Comparison of ENCODE assay signal across 16 cellular contexts in genomic region chr6:36560822-36561221, GRCh38. TPM values are rescaled to one million over a fixed set of nuclear protein-coding genes. Genes with fewer than 3 reads are reported as not detected.
DNase-seq lines count a peak whose midpoint lies in the region; ATAC-seq, FAIRE-seq and TF ChIP-seq lines count a peak whose summit lies in the region.
"Had no signal": no experiment of that assay in that cellular context is flagged by ENCODE, and none has a peak within 500 bp of the region (broad histone marks: within the 10 kb centered on the region; RNA-seq: fewer than 3 reads in every experiment).

No MANE protein-coding gene starts in this region.

- no peak for TF ChIP-seq RAD21 in HepG2 (CRISPR knock-in tag; IDR thresholded peaks at IDR 0.05)

- H3K36me3 ChIP-seq in HepG2 (replicated peaks in 1 of 2; ENCODE audit: control insufficient read depth in 1 of 2, insufficient read depth in 2 of 2, low read length in 2 of 2) (no peaks in the 10 kb centered on the region), right lobe of liver (no peaks in the 10 kb centered on the region)

- 70% methylated on average over 4 of the region's 4 CpGs for WGBS in HepG2 (ENCODE audit: low lambda C conversion rate)
- whole genome bisulfite sequencing in right lobe of liver (ENCODE audit: insufficient coverage, low coverage, low lambda C conversion rate, missing lambda C conversion rate), result 92% methylated on average over 4 of the region's 4 CpGs

- H3K4me1 Mint-ChIP-seq in dendritic cell treated with granulocyte-macrophage colony-stimulating factor and Interleukin-4, amounts not matched to agents 40 ng/mL and 50 ng/mL, for 4 days (ENCODE audit: low read depth), result peaks cover 50% of the 10 kb centered on the region
- H3K4me1 Mint-ChIP-seq in glutamatergic neuron (ENCODE audit: low read depth, unreplicated experiment), result peaks cover 40% of the 10 kb centered on the region

- CTCF ChIA-PET in HepG2 (lab: Yijun Ruan, JAX; ENCODE audit: low intra/inter-chr PET ratio, low total read pairs), result no interaction called here

- intact Hi-C loops in HepG2 (cut with micrococcal nuclease; ENCODE audit: unreplicated experiment) (no loop called here), right lobe of liver (cut with DNase I) (no loop called here)
- intact Hi-C loops in dendritic cell treated with granulocyte-macrophage colony-stimulating factor and Interleukin-4, amounts not matched to agents 40 ng/mL and 50 ng/mL, for 4 days (cut with micrococcal nuclease), result no loop called here

- H3K27ac Mint-ChIP-seq in dendritic cell treated with granulocyte-macrophage colony-stimulating factor and Interleukin-4, amounts not matched to agents 40 ng/mL and 50 ng/mL, for 4 days, result peak overlapping the region; percentile 47
- H3K27ac Mint-ChIP-seq in glutamatergic neuron (ENCODE audit: unreplicated experiment), result peak overlapping the region; percentile 53
- H3K27ac Mint-ChIP-seq: CD8-positive, alpha-beta T cell; H9 had no signal

- peak; percentile 34 for TF ChIP-seq CTCF in HepG2 (CRISPR knock-in tag; IDR thresholded peaks at IDR 0.05)
- TF ChIP-seq CTCF in right lobe of liver (IDR thresholded peaks at IDR 0.05), result no peak
- no peak for TF ChIP-seq CTCF in glutamatergic neuron (IDR thresholded peaks at IDR 0.05; ENCODE audit: partially characterized antibody, unreplicated experiment)

- BruUV-seq in HepG2 (replicated peaks; lab: Mats Ljungman, UMichigan), result no TSS peak

- no peak for TF ChIP-seq EP300 in HepG2 (IDR thresholded peaks at IDR 0.05; ENCODE audit: low read depth in 2 of 2, low read length in 2 of 2)
- no peak for TF ChIP-seq EP300 in HepG2 (CRISPR knock-in tag; IDR thresholded peaks at IDR 0.05; ENCODE audit: borderline replicate concordance)

- H3K4me2 ChIP-seq in HepG2 (ENCODE audit: low read depth, low read length), result no peak overlapping the region
- H3K4me2 ChIP-seq: A549 had no signal

- FAIRE-seq in HepG2 (lab: Jason Lieb, UNC), result no peak
- FAIRE-seq: A549 had no signal

- H3K9ac ChIP-seq in HepG2 (ENCODE audit: insufficient read depth, low read depth, low read length), result no peak overlapping the region

- DNase-seq in HepG2 (ENCODE audit: low spot score), result no peak
- no peak for DNase-seq in right lobe of liver
- DNase-seq in glutamatergic neuron, result no peak
- DNase-seq in stimulated activated naive CD4-positive, alpha-beta T cell treated with Interleukin-2 at 50 U/mL for 16 hours (lab: John Stamatoyannopoulos, UW), result no peak
- DNase-seq in SW 1271 (lab: John Stamatoyannopoulos, UW), result no peak
- no peak for DNase-seq in NCI-H1105 treated with DMSO at 0.1 percent for 48 hours (lab: John Stamatoyannopoulos, UW)
- DNase-seq: AML-193; Calu3; CD8-positive, alpha-beta T cell; DMS79 treated with DMSO at 0.1 percent for 48 hours; GF-D8; GOT3; H9 had no signal

- no peaks in the 10 kb centered on the region for H3K79me2 ChIP-seq in HepG2 (ENCODE audit: insufficient read depth, low read length)

- no peak overlapping the region for H3K4me3 Mint-ChIP-seq in dendritic cell treated with granulocyte-macrophage colony-stimulating factor and Interleukin-4, amounts not matched to agents 40 ng/mL and 50 ng/mL, for 4 days
- peak overlapping the region; percentile 20 for H3K4me3 Mint-ChIP-seq in glutamatergic neuron (ENCODE audit: unreplicated experiment)
- H3K4me3 Mint-ChIP-seq: CD8-positive, alpha-beta T cell; H9 had no signal

- no peaks in the 10 kb centered on the region for H3K9me3 Mint-ChIP-seq in dendritic cell treated with granulocyte-macrophage colony-stimulating factor and Interleukin-4, amounts not matched to agents 40 ng/mL and 50 ng/mL, for 4 days
- peaks cover 19% of the 10 kb centered on the region for H3K9me3 Mint-ChIP-seq in glutamatergic neuron (ENCODE audit: unreplicated experiment)
- H3K9me3 Mint-ChIP-seq: CD8-positive, alpha-beta T cell; H9 had no signal

- H3K4me1 ChIP-seq in HepG2 (ENCODE audit: insufficient read depth, low read length), result peaks cover 43% of the 10 kb centered on the region
- no peaks in the 10 kb centered on the region for H3K4me1 ChIP-seq in right lobe of liver

- H3K27me3 ChIP-seq in HepG2 (ENCODE audit: control insufficient read depth in 1 of 2, insufficient read depth in 2 of 2, low read length in 2 of 2), result no peaks in the 10 kb centered on the region; a peak in 1 of 5 replicates
- no peaks in the 10 kb centered on the region for H3K27me3 ChIP-seq in right lobe of liver

- H3K27me3 Mint-ChIP-seq in dendritic cell treated with granulocyte-macrophage colony-stimulating factor and Interleukin-4, amounts not matched to agents 40 ng/mL and 50 ng/mL, for 4 days, result no peaks in the 10 kb centered on the region
- H3K27me3 Mint-ChIP-seq in glutamatergic neuron (ENCODE audit: unreplicated experiment), result peaks cover 7% of the 10 kb centered on the region

- no peak overlapping the region for H3K4me3 ChIP-seq in HepG2 (replicated peaks in 1 of 3; ENCODE audit: insufficient read depth in 1 of 3, low read depth in 2 of 3, low read length in 3 of 3)
- no peak overlapping the region for H3K4me3 ChIP-seq in right lobe of liver
- H3K4me3 ChIP-seq: A549 had no signal

- no peak for TF ChIP-seq POLR2A in HepG2 (IDR thresholded peaks at IDR 0.05; ENCODE audit: insufficient read depth in 1 of 2, low read depth in 2 of 2, low read length in 2 of 2)
- TF ChIP-seq POLR2A in right lobe of liver (IDR thresholded peaks at IDR 0.05), result no peak

- ATAC-seq in HepG2 (peak; percentile 63), right lobe of liver (no peak)
- ATAC-seq: A549; CD8-positive, alpha-beta T cell had no signal

- POLR2A ChIA-PET in HepG2 (lab: Yijun Ruan, JAX), result no interaction called here

- H3K9me3 ChIP-seq in HepG2 (ENCODE audit: low read length) (no peaks in the 10 kb centered on the region), right lobe of liver (no peaks in the 10 kb centered on the region)
- H3K9me3 ChIP-seq: A549 had no signal

- H3K27ac ChIP-seq in HepG2 (ENCODE audit: extremely low read length, insufficient read depth, low read length) (no peak overlapping the region), right lobe of liver (no peak overlapping the region)
- H3K27ac ChIP-seq: 22Rv1, A549 had no signal

- no peaks in the 10 kb centered on the region for H3K36me3 Mint-ChIP-seq in dendritic cell treated with granulocyte-macrophage colony-stimulating factor and Interleukin-4, amounts not matched to agents 40 ng/mL and 50 ng/mL, for 4 days (ENCODE audit: low read depth)
- peaks cover 4% of the 10 kb centered on the region for H3K36me3 Mint-ChIP-seq in glutamatergic neuron (ENCODE audit: unreplicated experiment)
- H3K36me3 Mint-ChIP-seq: CD8-positive, alpha-beta T cell had no signal

- no peak overlapping the region for H2AFZ ChIP-seq in HepG2 (ENCODE audit: low read length)

- H4K20me1 ChIP-seq in HepG2 (ENCODE audit: insufficient read depth, low read length), result no peaks in the 10 kb centered on the region

- in situ Hi-C loops in HepG2 (cut with HindIII; ENCODE audit: extremely low pct_ligation_motif_present, low pct_unique_long_range_greater_than_20kb), result no loop called here

RNA-seq across cellular contexts. Expression of gene STK38, which starts 13.5 kb away (rescaled TPM):
- 20.7 and 25.5 TPM in 2 replicates for total RNA-seq in HepG2 (2016; rRNA removed; fragmentation: Illumina TruSeq; extraction: Trizol)
- 3.6 and 4.8 TPM in 2 replicates for total RNA-seq in HepG2 (2016; cell fraction: cytosol; rRNA removed; fragmentation: Illumina TruSeq; extraction: Trizol; ENCODE audit: low read depth)
- 20.5 and 24.3 TPM in 2 replicates for total RNA-seq in HepG2 (2016; cell fraction: insoluble cytoplasmic fraction; rRNA removed; fragmentation: Illumina TruSeq; extraction: Trizol)
- 8.8 and 9.2 TPM in 2 replicates for total RNA-seq in HepG2 (2016; cell fraction: membrane; rRNA removed; fragmentation: Illumina TruSeq; extraction: Trizol)
- 16.9 and 18.3 TPM in 2 replicates for total RNA-seq in HepG2 (2016; cell fraction: nucleus; rRNA removed; fragmentation: Illumina TruSeq; extraction: Trizol)
- 10.3 and 10.7 TPM in 2 replicates for polyA plus RNA-seq in HepG2 (2011; rRNA removed)
- polyA plus RNA-seq in HepG2 (2011; cell fraction: cytosol; rRNA removed), result 5.2 and 7.9 TPM in 2 replicates
- 17.4 and 18.6 TPM in 2 replicates for polyA plus RNA-seq in HepG2 (2011; cell fraction: nucleus; rRNA removed)
- 14.4 and 14.8 TPM in 2 replicates for polyA plus RNA-seq in HepG2 (2012)
- polyA plus RNA-seq in HepG2 (2016; cell fraction: cytosol; fragmentation: Illumina TruSeq; extraction: Trizol; ENCODE audit: low read depth), result 1.2 and 1.3 TPM in 2 replicates
- polyA plus RNA-seq in HepG2 (2016; cell fraction: insoluble cytoplasmic fraction; fragmentation: Illumina TruSeq; extraction: Trizol; ENCODE audit: low read depth), result 21.9 and 22.8 TPM in 2 replicates
- polyA plus RNA-seq in HepG2 (2016; cell fraction: membrane; fragmentation: Illumina TruSeq; extraction: Trizol; ENCODE audit: low read depth), result 4.0 and 4.3 TPM in 2 replicates
- 34.7 and 34.8 TPM in 2 replicates for polyA plus RNA-seq in HepG2 (2016; cell fraction: nucleus; fragmentation: Illumina TruSeq; extraction: Trizol; ENCODE audit: insufficient read depth, low read depth)
- 3.9 and 12.3 TPM in 2 replicates for polyA minus RNA-seq in HepG2 (2011; rRNA and poly(A)+ RNA removed; ENCODE audit: low replicate concordance)
- 5.2 and 7.1 TPM in 2 replicates for polyA minus RNA-seq in HepG2 (2011; cell fraction: cytosol; rRNA and poly(A)+ RNA removed)
- polyA minus RNA-seq in HepG2 (2011; cell fraction: nucleus; rRNA and poly(A)+ RNA removed), result 11.6 and 14.5 TPM in 2 replicates
- total RNA-seq in right lobe of liver, result 10 to 100 TPM; 12.5 to 19.2 (median 16.1) TPM
- 55.1 TPM for total RNA-seq in glutamatergic neuron (ENCODE audit: unreplicated experiment)

RNA-seq across cellular contexts. Expression of gene SRSF3, which starts 33.3 kb away (rescaled TPM):
- total RNA-seq in HepG2 (2016; rRNA removed; fragmentation: Illumina TruSeq; extraction: Trizol) (684 and 1,115 TPM in 2 replicates), right lobe of liver (100 to 1,000 TPM in 2 of 6 experiments, 10 to 100 TPM in 4; 36.8 to 103 (median 71.4) TPM), glutamatergic neuron (ENCODE audit: unreplicated experiment) (288 TPM)
- total RNA-seq in HepG2 (2016; cell fraction: cytosol; rRNA removed; fragmentation: Illumina TruSeq; extraction: Trizol; ENCODE audit: low read depth), result 87.6 and 93.5 TPM in 2 replicates
- total RNA-seq in HepG2 (2016; cell fraction: insoluble cytoplasmic fraction; rRNA removed; fragmentation: Illumina TruSeq; extraction: Trizol), result 702 and 1,085 TPM in 2 replicates
- total RNA-seq in HepG2 (2016; cell fraction: membrane; rRNA removed; fragmentation: Illumina TruSeq; extraction: Trizol), result 160 and 205 TPM in 2 replicates
- total RNA-seq in HepG2 (2016; cell fraction: nucleus; rRNA removed; fragmentation: Illumina TruSeq; extraction: Trizol), result 332 and 341 TPM in 2 replicates
- 149 and 206 TPM in 2 replicates for polyA plus RNA-seq in HepG2 (2011; rRNA removed)
- 204 and 209 TPM in 2 replicates for polyA plus RNA-seq in HepG2 (2011; cell fraction: cytosol; rRNA removed)
- 336 and 345 TPM in 2 replicates for polyA plus RNA-seq in HepG2 (2011; cell fraction: nucleus; rRNA removed)
- polyA plus RNA-seq in HepG2 (2012), result 161 and 268 TPM in 2 replicates
- polyA plus RNA-seq in HepG2 (2016; cell fraction: cytosol; fragmentation: Illumina TruSeq; extraction: Trizol; ENCODE audit: low read depth), result 90.1 and 97.9 TPM in 2 replicates
- 1,067 and 1,144 TPM in 2 replicates for polyA plus RNA-seq in HepG2 (2016; cell fraction: insoluble cytoplasmic fraction; fragmentation: Illumina TruSeq; extraction: Trizol; ENCODE audit: low read depth)
- 123 and 146 TPM in 2 replicates for polyA plus RNA-seq in HepG2 (2016; cell fraction: membrane; fragmentation: Illumina TruSeq; extraction: Trizol; ENCODE audit: low read depth)
- polyA plus RNA-seq in HepG2 (2016; cell fraction: nucleus; fragmentation: Illumina TruSeq; extraction: Trizol; ENCODE audit: insufficient read depth, low read depth), result 510 and 537 TPM in 2 replicates
- polyA minus RNA-seq in HepG2 (2011; rRNA and poly(A)+ RNA removed; ENCODE audit: low replicate concordance), result 214 and 251 TPM in 2 replicates
- polyA minus RNA-seq in HepG2 (2011; cell fraction: cytosol; rRNA and poly(A)+ RNA removed), result 55.8 and 58.4 TPM in 2 replicates
- polyA minus RNA-seq in HepG2 (2011; cell fraction: nucleus; rRNA and poly(A)+ RNA removed), result 453 and 553 TPM in 2 replicates
